8 cellular contexts compared by ENCODE assay signal in genomic region chr3:186783070-186783730, GRCh38. TPM values are rescaled to one million over a fixed set of nuclear protein-coding genes. Genes with fewer than 3 reads are reported as not detected.
A peak's percentile ranks its signal among the peaks of the same experiment; 100 is the strongest.
DNase-seq lines count a peak whose midpoint lies in the region; ATAC-seq and TF ChIP-seq lines count a peak whose summit lies in the region.

TSS of gene EIF4A2 (plus strand) at chr3:186783577. CDS start at chr3:186783611, 34 bp downstream.

- intact Hi-C loops in naive thymus-derived CD4-positive, alpha-beta T cell (cut with micrococcal nuclease), result loop anchor here (1.0 to 10.0 kb wide), 14 partner anchors 11 to 1968 kb away; partner anchors contain the start of genes DNAJB11 (in 2 of the 2), RFC4 (in 2 of the 2), ETV5 (in 1 of the 2) and RPL39L (in 1 of the 2)

- H3F3A ChIP-seq in DOHH2 (ENCODE audit: control insufficient read depth, insufficient read depth) (peaks cover 64% of the 10 kb centered on the region), Loucy (ENCODE audit: low read depth) (peaks cover 12% of the 10 kb centered on the region)

- H3K9me3 ChIP-seq in DOHH2 (ENCODE audit: control insufficient read depth, insufficient read depth, low read length) (no peaks in the 10 kb centered on the region), Loucy (ENCODE audit: insufficient read depth, low read depth, low read length) (no peaks in the 10 kb centered on the region), RWPE2 (ENCODE audit: severe bottlenecking) (no peaks in the 10 kb centered on the region)
- no peaks in the 10 kb centered on the region for H3K9me3 ChIP-seq in naive thymus-derived CD4-positive, alpha-beta T cell (ENCODE audit: control insufficient read depth in 2 of 3, low read length in 3 of 3)

- peaks cover 59% of the 10 kb centered on the region for H3K36me3 Mint-ChIP-seq in activated T-helper 17 cell treated with anti-CD3 and anti-CD28 coated beads, Interleukin-2, amount 50 U/mL, for 72 hours (ENCODE audit: low read depth)
- H3K36me3 Mint-ChIP-seq in naive thymus-derived CD4-positive, alpha-beta T cell, result peaks cover 13 to 47% (median 44%) of the 10 kb centered on the region in 5 donors
- H3K36me3 Mint-ChIP-seq in stimulated activated effector memory CD8-positive, alpha-beta T cell treated with anti-CD3 and anti-CD28 coated beads, Interleukin-12 subunit alpha, Interleukin-12 subunit beta, amount 100 ng/mL, for 72 hours, result peaks cover 61% of the 10 kb centered on the region

- peak within 1 kb of the TSS; percentile 100 for H3K9ac ChIP-seq in Loucy (ENCODE audit: low read depth, low read length, poor library complexity, severe bottlenecking)

- H3K4me2 ChIP-seq in DOHH2 (ENCODE audit: low read length), result peak within 1 kb of the TSS; percentile 89
- peak within 1 kb of the TSS; percentile 98 for H3K4me2 ChIP-seq in Loucy (ENCODE audit: low read depth, low read length, poor library complexity, severe bottlenecking)

- H3K36me3 ChIP-seq in DOHH2 (ENCODE audit: control insufficient read depth, low read length) (peaks cover 56% of the 10 kb centered on the region), Loucy (ENCODE audit: insufficient read depth, low read length) (peaks cover 46% of the 10 kb centered on the region), RWPE2 (ENCODE audit: low read depth) (peaks cover 48% of the 10 kb centered on the region)
- H3K36me3 ChIP-seq in naive thymus-derived CD4-positive, alpha-beta T cell (ENCODE audit: control insufficient read depth in 2 of 3, insufficient read depth in 3 of 3, low read length in 3 of 3), result peaks cover 40 to 49% (median 40%) of the 10 kb centered on the region in 3 experiments

- H3K27ac ChIP-seq in DOHH2 (ENCODE audit: low read depth, low read length), result peak within 1 kb of the TSS; percentile 94
- H3K27ac ChIP-seq in RWPE2 (ENCODE audit: poor library complexity, severe bottlenecking), result peak within 1 kb of the TSS; percentile 91
- H3K27ac ChIP-seq in naive thymus-derived CD4-positive, alpha-beta T cell (ENCODE audit: low read depth, low read length), result peak within 1 kb of the TSS; percentile 97

- POLR2A ChIA-PET in naive thymus-derived CD4-positive, alpha-beta T cell (lab: Charles Lee), result interaction anchor here (0.7 to 5.8 kb wide), 37 partner anchors 9 to 1197 kb away, joined by 3 to 168 read pairs (median 5); partner anchors contain the start of genes DNAJB11, RFC4, RPL39L and SENP2

- H4K20me1 ChIP-seq in DOHH2 (ENCODE audit: control insufficient read depth, insufficient read depth, low read depth, low read length) (peaks cover 45% of the 10 kb centered on the region), Loucy (ENCODE audit: insufficient read depth, low read length, poor library complexity, severe bottlenecking) (peaks cover 48% of the 10 kb centered on the region)

- H3K79me2 ChIP-seq in DOHH2 (ENCODE audit: control insufficient read depth, low read length) (peaks cover 62% of the 10 kb centered on the region), Loucy (ENCODE audit: insufficient read depth, low read length) (peaks cover 56% of the 10 kb centered on the region)

- H3K27me3 ChIP-seq in DOHH2 (ENCODE audit: control insufficient read depth, low read length) (peaks cover 3% of the 10 kb centered on the region; the same call in 1 of the 2 replicates), Loucy (ENCODE audit: insufficient read depth, low read length, poor library complexity, severe bottlenecking) (peaks cover 17% of the 10 kb centered on the region), RWPE2 (ENCODE audit: insufficient read depth, poor library complexity, severe bottlenecking) (no peaks in the 10 kb centered on the region)
- no peaks in the 10 kb centered on the region for H3K27me3 ChIP-seq in naive thymus-derived CD4-positive, alpha-beta T cell (ENCODE audit: control insufficient read depth in 2 of 2, insufficient read depth in 2 of 2, low read length in 2 of 2)

- H3K9me3 Mint-ChIP-seq in activated T-helper 17 cell treated with anti-CD3 and anti-CD28 coated beads, Interleukin-2, amount 50 U/mL, for 72 hours, result no peaks in the 10 kb centered on the region
- H3K9me3 Mint-ChIP-seq in naive thymus-derived CD4-positive, alpha-beta T cell, result peaks cover 0 to 20% (median 0%) of the 10 kb centered on the region in 11 donors
- no peaks in the 10 kb centered on the region for H3K9me3 Mint-ChIP-seq in stimulated activated effector memory CD8-positive, alpha-beta T cell treated with anti-CD3 and anti-CD28 coated beads, Interleukin-12 subunit alpha, Interleukin-12 subunit beta, amount 100 ng/mL, for 72 hours

- H3K4me1 ChIP-seq in DOHH2 (ENCODE audit: control insufficient read depth, low read length), result peaks cover 46% of the 10 kb centered on the region
- peaks cover 33% of the 10 kb centered on the region for H3K4me1 ChIP-seq in Loucy (ENCODE audit: insufficient read depth, low read length, poor library complexity, severe bottlenecking)
- H3K4me1 ChIP-seq in RWPE2 (ENCODE audit: insufficient read depth, poor library complexity, severe bottlenecking), result peaks cover 14% of the 10 kb centered on the region
- peaks cover 37 to 39% of the 10 kb centered on the region in 2 donors for H3K4me1 ChIP-seq in naive thymus-derived CD4-positive, alpha-beta T cell (ENCODE audit: control insufficient read depth in 2 of 2, insufficient read depth in 2 of 2, low read length in 2 of 2)

- no peaks in the 10 kb centered on the region for H3K9me2 ChIP-seq in DOHH2 (replicated peaks; ENCODE audit: control insufficient read depth, low read length)
- H3K9me2 ChIP-seq in Loucy (replicated peaks; ENCODE audit: low read depth, low read length), result no peaks in the 10 kb centered on the region

- H3K4me3 ChIP-seq in DOHH2 (ENCODE audit: low read length), result peak within 1 kb of the TSS; percentile 94
- peak within 1 kb of the TSS; percentile 83 for H3K4me3 ChIP-seq in Loucy (ENCODE audit: low read length, poor library complexity, severe bottlenecking)
- peak within 1 kb of the TSS; percentile 98 for H3K4me3 ChIP-seq in RWPE2 (ENCODE audit: severe bottlenecking)
- H3K4me3 ChIP-seq in naive thymus-derived CD4-positive, alpha-beta T cell (ENCODE audit: low read length), result peak within 1 kb of the TSS; percentile 88

- peak within 1 kb of the TSS; percentile 92 for H2AFZ ChIP-seq in Loucy (ENCODE audit: low read length)

- peak within 1 kb of the TSS; percentile 97 for H3K4me3 Mint-ChIP-seq in activated T-helper 17 cell treated with anti-CD3 and anti-CD28 coated beads, Interleukin-2, amount 50 U/mL, for 72 hours
- peak within 1 kb of the TSS; percentile 95 to 100 (median 99) for H3K4me3 Mint-ChIP-seq in naive thymus-derived CD4-positive, alpha-beta T cell
- H3K4me3 Mint-ChIP-seq in stimulated activated effector memory CD8-positive, alpha-beta T cell treated with anti-CD3 and anti-CD28 coated beads, Interleukin-12 subunit alpha, Interleukin-12 subunit beta, amount 100 ng/mL, for 72 hours, result peak within 1 kb of the TSS; percentile 96

- CTCF ChIA-PET in naive thymus-derived CD4-positive, alpha-beta T cell (lab: Charles Lee), result interaction anchor here (1.3 to 1.6 kb wide), 2 partner anchors 10 to 166 kb away, joined by 6 to 7 read pairs; no protein-coding TSS in a partner anchor

- TF ChIP-seq CTCF in DOHH2 (IDR thresholded peaks at IDR 0.05; ENCODE audit: low read depth, low read length, poor library complexity, severe bottlenecking) (no peak), Loucy (conservative IDR thresholded peaks at IDR 0.05; ENCODE audit: low read length) (no peak), RWPE2 (IDR thresholded peaks at IDR 0.05; ENCODE audit: poor library complexity, severe bottlenecking) (no peak)

- peak within 1 kb of the TSS; percentile 100 for H3K27ac Mint-ChIP-seq in activated T-helper 17 cell treated with anti-CD3 and anti-CD28 coated beads, Interleukin-2, amount 50 U/mL, for 72 hours
- H3K27ac Mint-ChIP-seq in naive thymus-derived CD4-positive, alpha-beta T cell, result peak within 1 kb of the TSS; percentile 96 to 100 (median 99)
- H3K27ac Mint-ChIP-seq in stimulated activated effector memory CD8-positive, alpha-beta T cell treated with anti-CD3 and anti-CD28 coated beads, Interleukin-12 subunit alpha, Interleukin-12 subunit beta, amount 100 ng/mL, for 72 hours, result peak within 1 kb of the TSS; percentile 100

- peak; percentile 58 for ATAC-seq in RWPE2 (ENCODE audit: low read depth)
- peak; percentile 78 for ATAC-seq in activated T-helper 17 cell treated with anti-CD3 and anti-CD28 coated beads, Interleukin-2, amount 50 U/mL, for 72 hours (replicated peaks)
- peak; percentile 86 for ATAC-seq in naive thymus-derived CD4-positive, alpha-beta T cell
- peak; percentile 78 for ATAC-seq in stimulated activated effector memory CD8-positive, alpha-beta T cell treated with anti-CD3 and anti-CD28 coated beads, Interleukin-12 subunit alpha, Interleukin-12 subunit beta, amount 100 ng/mL, for 72 hours

- DNase-seq in H4 (ENCODE audit: low spot score), result peak; percentile 85
- DNase-seq in RWPE2 (ENCODE audit: low spot score), result peak; percentile 87
- peak; percentile 87 for DNase-seq in fibroblast of gingiva (ENCODE audit: low read depth)
- DNase-seq in naive thymus-derived CD4-positive, alpha-beta T cell, result peak; percentile 87 to 93 (median 91)
- peak; percentile 87 to 98 for DNase-seq in stimulated activated effector memory CD8-positive, alpha-beta T cell treated with anti-CD3 and anti-CD28 coated beads, Interleukin-12 subunit alpha, Interleukin-12 subunit beta, amount 100 ng/mL, for 72 hours (ENCODE audit: low spot score in 2 of 2)

- H3K4me1 Mint-ChIP-seq in activated T-helper 17 cell treated with anti-CD3 and anti-CD28 coated beads, Interleukin-2, amount 50 U/mL, for 72 hours, result peaks cover 26% of the 10 kb centered on the region
- H3K4me1 Mint-ChIP-seq in naive thymus-derived CD4-positive, alpha-beta T cell, result peaks cover 22 to 59% (median 51%) of the 10 kb centered on the region in 7 donors
- peaks cover 43% of the 10 kb centered on the region for H3K4me1 Mint-ChIP-seq in stimulated activated effector memory CD8-positive, alpha-beta T cell treated with anti-CD3 and anti-CD28 coated beads, Interleukin-12 subunit alpha, Interleukin-12 subunit beta, amount 100 ng/mL, for 72 hours

- no peaks in the 10 kb centered on the region for H3K27me3 Mint-ChIP-seq in activated T-helper 17 cell treated with anti-CD3 and anti-CD28 coated beads, Interleukin-2, amount 50 U/mL, for 72 hours
- peaks cover 0 to 3% (median 0%) of the 10 kb centered on the region in 5 donors for H3K27me3 Mint-ChIP-seq in naive thymus-derived CD4-positive, alpha-beta T cell

RNA-seq across cellular contexts. Expression of gene EIF4A2, which starts in this region (rescaled TPM):
- 416 and 440 TPM in 2 replicates for total RNA-seq in H4 (2014; rRNA removed; shearing (Covaris generic))
- total RNA-seq in activated T-helper 17 cell treated with anti-CD3 and anti-CD28 coated beads, Interleukin-2, amount 50 U/mL, for 72 hours, result 100 to 1,000 TPM; 266 to 346 TPM
- 100 to 1,000 TPM; 401 to 804 (median 650) TPM for total RNA-seq in naive thymus-derived CD4-positive, alpha-beta T cell
- polyA plus RNA-seq in naive thymus-derived CD4-positive, alpha-beta T cell, result 100 to 1,000 TPM; 237 to 329 TPM

Comparison
In these comparisons a context has a peak if more than half of its experiments do, and no peak if none do; other contexts are left out.
1. Peak in every context shown above with its lines: DNase-seq, ATAC-seq, H3K4me3 ChIP-seq and H3K27ac ChIP-seq.